In the genomic region with DNA sequence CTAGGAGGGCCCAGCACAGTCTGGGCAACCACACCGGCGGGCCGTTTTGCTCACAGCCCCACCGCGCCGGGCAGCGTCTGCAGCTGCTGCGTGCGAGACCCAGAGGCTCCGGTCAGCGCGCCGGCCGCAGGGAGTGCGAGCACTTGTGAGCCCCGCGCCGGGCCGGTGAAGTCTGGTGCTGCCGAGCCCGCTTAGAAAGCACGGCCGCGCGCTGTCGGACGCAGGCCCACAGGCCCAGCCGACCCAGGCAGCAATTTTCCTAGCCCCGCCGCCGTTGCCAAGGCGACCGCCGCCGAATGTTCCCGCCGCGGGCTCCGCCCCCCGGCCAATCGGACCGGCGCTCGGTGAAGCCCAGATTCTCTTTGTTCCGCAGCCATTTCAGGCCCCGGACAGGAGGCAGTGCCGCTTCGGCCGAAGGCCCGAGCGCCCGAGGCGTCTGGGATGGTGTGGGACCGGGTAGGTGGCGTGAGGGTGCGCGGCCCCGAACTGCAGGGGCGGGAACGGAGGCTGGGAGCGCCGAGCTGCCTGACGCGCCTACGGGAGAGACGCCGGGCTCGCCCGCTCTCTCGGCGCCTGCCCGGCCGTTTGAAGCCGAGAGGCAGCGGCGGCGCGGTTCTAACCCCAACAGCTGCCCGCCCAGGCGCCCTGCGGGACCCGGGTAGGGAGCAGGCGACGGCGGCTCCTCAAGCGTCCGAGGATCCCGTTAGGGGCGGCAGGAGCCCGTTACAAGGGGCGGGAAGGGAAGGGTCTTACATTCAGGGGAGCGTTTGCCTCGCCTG, we compare ENCODE assay signal across 8 cellular contexts. TPM values are rescaled to one million over a fixed set of nuclear protein-coding genes. Genes with fewer than 3 reads are reported as not detected.
DNase-seq lines count a peak whose midpoint lies in the region; ATAC-seq and TF ChIP-seq lines count a peak whose summit lies in the region.

Gene TNPO1, plus strand, starts transcription at position 365 of the 779 bp plus-strand sequence. Its CDS starts 77 bp downstream, at position 442.

- WGBS in upper lobe of left lung, 2 donors = 0% methylated on average over 24 to 47 of the region's 93 CpGs

- peak in 1 of 4 donors; percentile 32 for TF ChIP-seq EP300 in upper lobe of left lung (IDR thresholded peaks at IDR 0.05)

- H3K27me3 ChIP-seq in upper lobe of left lung = no peaks in the 10 kb centered on the region

- H3K27ac ChIP-seq in upper lobe of left lung = peak within 1 kb of the TSS; percentile 96 to 99 (median 98)

- H3K4me1 Mint-ChIP-seq in T-helper 1 cell treated with Interleukin-12 subunit alpha and Interleukin-12 subunit beta and Interleukin-4 antibody, amounts not matched to agents 30 μg/mL and 1 μg/mL, for 36 hours (ENCODE audit: low read depth) = peaks cover 16% of the 10 kb centered on the region

- peaks cover 4 to 26% (median 18%) of the 10 kb centered on the region in 4 donors for H3K4me1 ChIP-seq in upper lobe of left lung

- no peaks in the 10 kb centered on the region for H3K36me3 ChIP-seq in upper lobe of left lung

- TF ChIP-seq CTCF in GM12875 (IDR thresholded peaks at IDR 0.05; ENCODE audit: borderline replicate concordance, insufficient read depth, low read depth, low read length) (no peak), upper lobe of left lung (IDR thresholded peaks at IDR 0.05) (peak in 2 of 6 experiments; percentile 5 to 14)

- ATAC-seq in HG02642 (IDR thresholded peaks at IDR 0.05; ENCODE audit: poor library complexity, unreplicated experiment) (peak; percentile 84), left cardiac atrium (peak; percentile 94 to 96), upper lobe of left lung (ENCODE audit: low FRiP score in 2 of 2) (peak; percentile 95 to 97)

- peak within 1 kb of the TSS; percentile 71 for H3K27ac Mint-ChIP-seq in T-helper 1 cell treated with Interleukin-12 subunit alpha and Interleukin-12 subunit beta and Interleukin-4 antibody, amounts not matched to agents 30 μg/mL and 1 μg/mL, for 36 hours

- H3K4me3 ChIP-seq in GM12875 (ENCODE audit: low read depth, low read length) = peak within 1 kb of the TSS; percentile 96
- peak within 1 kb of the TSS; percentile 48 to 83 (median 62) for H3K4me3 ChIP-seq in upper lobe of left lung

- H3K9me3 Mint-ChIP-seq in T-helper 1 cell treated with Interleukin-12 subunit alpha and Interleukin-12 subunit beta and Interleukin-4 antibody, amounts not matched to agents 30 μg/mL and 1 μg/mL, for 36 hours = no peaks in the 10 kb centered on the region

- peaks cover 21% of the 10 kb centered on the region for H3K27me3 Mint-ChIP-seq in T-helper 1 cell treated with Interleukin-12 subunit alpha and Interleukin-12 subunit beta and Interleukin-4 antibody, amounts not matched to agents 30 μg/mL and 1 μg/mL, for 36 hours (ENCODE audit: low read depth)

- intact Hi-C loops in left cardiac atrium (cut with DNase I) = loop anchor here in 1 of 2 donors (2.0 to 5.0 kb wide), 2 partner anchors 32 to 449 kb away; no protein-coding TSS in a partner anchor
- intact Hi-C loops in posterior vena cava (cut with DNase I) = no loop called here

- DNase-seq in NCI-H1105 treated with DMSO at 0.1 percent for 48 hours (lab: John Stamatoyannopoulos, UW) = peak; percentile 84
- DNase-seq in amniotic stem cell (lab: John Stamatoyannopoulos, UW) = peak; percentile 74
- peak; percentile 95 for DNase-seq in left cardiac atrium
- DNase-seq in posterior vena cava (ENCODE audit: low spot score) = peak; percentile 98
- DNase-seq in upper lobe of left lung = peak; percentile 95 to 99

- peak; percentile 35 to 97 (median 93) for TF ChIP-seq POLR2A in upper lobe of left lung (IDR thresholded peaks at IDR 0.05)

- peak within 1 kb of the TSS; percentile 89 for H3K4me3 Mint-ChIP-seq in T-helper 1 cell treated with Interleukin-12 subunit alpha and Interleukin-12 subunit beta and Interleukin-4 antibody, amounts not matched to agents 30 μg/mL and 1 μg/mL, for 36 hours

- H3K9me3 ChIP-seq in upper lobe of left lung = no peaks in the 10 kb centered on the region

- H3K36me3 Mint-ChIP-seq in T-helper 1 cell treated with Interleukin-12 subunit alpha and Interleukin-12 subunit beta and Interleukin-4 antibody, amounts not matched to agents 30 μg/mL and 1 μg/mL, for 36 hours (ENCODE audit: low read depth) = no peaks in the 10 kb centered on the region

RNA-seq across cellular contexts. Expression of gene TNPO1, which starts in this region (rescaled TPM):
- total RNA-seq in left cardiac atrium (10 to 100 TPM; 64.2 to 71.5 TPM), posterior vena cava (100 to 1,000 TPM in 1 of 2 donors, 10 to 100 TPM in 1; 94.9 to 124 TPM), upper lobe of left lung (100 to 1,000 TPM in 1 of 6 donors, 10 to 100 TPM in 5; 39.5 to 150 (median 70.9) TPM)

Comparison
In these comparisons a context has a peak if more than half of its experiments do, and no peak if none do; other contexts are left out.
1. Peak in every context shown above with its lines: DNase-seq, ATAC-seq, H3K4me3 ChIP-seq and H3K27ac ChIP-seq.